Comparison of ENCODE assay signal across 1 cellular context in the genomic region with DNA sequence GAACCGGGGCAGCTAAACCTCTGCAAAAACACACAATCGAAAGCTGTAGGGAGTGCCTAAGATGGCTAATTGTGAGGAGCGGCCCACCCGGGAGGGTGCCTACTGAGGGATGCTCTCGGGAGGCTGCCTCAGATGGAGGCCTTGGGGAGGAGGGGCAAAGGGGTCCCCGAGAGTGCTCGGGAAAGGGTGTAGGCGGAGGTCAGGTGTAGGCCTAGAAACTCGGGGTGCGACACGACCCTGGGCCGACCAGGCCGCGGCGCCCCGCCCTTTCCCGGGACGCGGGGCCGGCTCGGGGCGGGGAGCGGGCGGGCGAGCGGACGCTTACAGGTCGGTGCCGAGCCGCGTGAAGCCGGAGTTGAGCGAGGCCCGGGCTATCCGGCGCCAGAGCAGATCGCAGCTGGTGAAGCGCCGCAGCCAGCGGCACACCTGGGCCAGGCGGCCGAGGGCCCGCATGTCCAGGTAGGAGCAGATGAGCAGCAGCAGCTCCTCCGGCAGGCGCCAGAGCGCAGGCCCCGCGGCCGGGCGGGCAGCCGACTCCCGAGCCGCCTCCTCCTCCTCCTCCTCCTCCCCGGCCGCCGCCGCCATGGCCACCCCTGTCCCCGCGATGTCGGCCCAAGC.
TF ChIP-seq lines count a peak whose summit lies in the region.

No MANE protein-coding gene starts in this region.

TF ChIP-seq in HepG2, 621 proteins besides CTCF, POLR2A, EP300 and RAD21 (continued from another document and continues in another):
- TF ChIP-seq CREM (IDR thresholded peaks at IDR 0.05) (no peak), CREM (CRISPR knock-in tag; IDR thresholded peaks at IDR 0.05) (no peak), SNRNP70 (IDR thresholded peaks at IDR 0.05; ENCODE audit: low read depth, low read length) (no peak), ZNF333 (CRISPR knock-in tag; IDR thresholded peaks at IDR 0.05; ENCODE audit: borderline replicate concordance) (peak; percentile 36; the same call in 1 of the 2 replicates), PRDM10 (CRISPR knock-in tag; IDR thresholded peaks at IDR 0.05; ENCODE audit: low read depth) (0 out of 2 replicates have a peak, but pooled peaks have one; percentile 26), ZNF326 (CRISPR knock-in tag; IDR thresholded peaks at IDR 0.05; ENCODE audit: borderline replicate concordance) (no peak), ZNF768 (CRISPR knock-in tag; IDR thresholded peaks at IDR 0.05) (peak; percentile 75; the same call in 1 of the 2 replicates), SIN3B (IDR thresholded peaks at IDR 0.05; ENCODE audit: low read length) (no peak), ZBTB40 (IDR thresholded peaks at IDR 0.05) (no peak), ZBTB40 (CRISPR knock-in tag; IDR thresholded peaks at IDR 0.05) (peak; percentile 42; the same call in 1 of the 2 replicates), GTF2F1 (IDR thresholded peaks at IDR 0.05; ENCODE audit: low read length) (no peak), KLF12 (CRISPR knock-in tag; IDR thresholded peaks at IDR 0.05; ENCODE audit: borderline replicate concordance) (peak; percentile 91), ELK4 (CRISPR knock-in tag; IDR thresholded peaks at IDR 0.05; ENCODE audit: borderline replicate concordance) (0 out of 2 replicates have a peak, but pooled peaks have one; percentile 41), XRCC5 (optimal IDR thresholded peaks at IDR 0.05; ENCODE audit: low read length) (peak; percentile 46), ZNF660 (CRISPR knock-in tag; IDR thresholded peaks at IDR 0.05; ENCODE audit: borderline replicate concordance, low read depth) (no peak), EEA1 (CRISPR knock-in tag; IDR thresholded peaks at IDR 0.05; ENCODE audit: borderline replicate concordance) (peak; percentile 67)
- TF ChIP-seq, protein P1, sequence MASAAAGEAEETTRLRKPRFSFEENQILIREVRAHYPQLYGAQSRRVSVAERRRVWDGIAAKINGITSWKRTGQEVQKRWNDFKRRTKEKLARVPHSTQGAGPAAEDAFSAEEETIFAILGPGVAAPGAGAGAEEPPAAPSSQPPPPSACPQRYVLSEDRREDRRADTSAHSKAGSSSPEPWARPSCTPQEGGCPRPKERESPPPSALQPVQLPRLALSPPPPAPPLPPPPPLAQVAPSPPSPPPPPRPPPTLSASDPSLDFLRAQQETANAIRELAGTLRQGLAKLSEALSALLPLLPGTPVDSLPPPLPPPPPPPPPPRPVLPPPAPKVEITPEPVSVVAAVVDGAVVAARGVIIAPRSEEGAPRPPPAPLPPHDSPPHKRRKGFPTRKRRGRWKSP (CRISPR knock-in tag; IDR thresholded peaks at IDR 0.05), result peak; percentile 80; the same call in 1 of the 2 replicates
- TF ChIP-seq, protein P2, sequence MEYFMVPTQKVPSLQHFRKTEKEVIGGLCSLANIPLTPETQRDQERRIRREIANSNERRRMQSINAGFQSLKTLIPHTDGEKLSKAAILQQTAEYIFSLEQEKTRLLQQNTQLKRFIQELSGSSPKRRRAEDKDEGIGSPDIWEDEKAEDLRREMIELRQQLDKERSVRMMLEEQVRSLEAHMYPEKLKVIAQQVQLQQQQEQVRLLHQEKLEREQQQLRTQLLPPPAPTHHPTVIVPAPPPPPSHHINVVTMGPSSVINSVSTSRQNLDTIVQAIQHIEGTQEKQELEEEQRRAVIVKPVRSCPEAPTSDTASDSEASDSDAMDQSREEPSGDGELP (IDR thresholded peaks at IDR 0.05; ENCODE audit: borderline replicate concordance, low read depth), result no peak
- TF ChIP-seq, protein P3, sequence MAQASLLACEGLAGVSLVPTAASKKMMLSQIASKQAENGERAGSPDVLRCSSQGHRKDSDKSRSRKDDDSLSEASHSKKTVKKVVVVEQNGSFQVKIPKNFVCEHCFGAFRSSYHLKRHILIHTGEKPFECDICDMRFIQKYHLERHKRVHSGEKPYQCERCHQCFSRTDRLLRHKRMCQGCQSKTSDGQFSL (CRISPR knock-in tag; IDR thresholded peaks at IDR 0.05), result peak; percentile 46; the same call in 1 of the 2 replicates
- TF ChIP-seq, protein P4, sequence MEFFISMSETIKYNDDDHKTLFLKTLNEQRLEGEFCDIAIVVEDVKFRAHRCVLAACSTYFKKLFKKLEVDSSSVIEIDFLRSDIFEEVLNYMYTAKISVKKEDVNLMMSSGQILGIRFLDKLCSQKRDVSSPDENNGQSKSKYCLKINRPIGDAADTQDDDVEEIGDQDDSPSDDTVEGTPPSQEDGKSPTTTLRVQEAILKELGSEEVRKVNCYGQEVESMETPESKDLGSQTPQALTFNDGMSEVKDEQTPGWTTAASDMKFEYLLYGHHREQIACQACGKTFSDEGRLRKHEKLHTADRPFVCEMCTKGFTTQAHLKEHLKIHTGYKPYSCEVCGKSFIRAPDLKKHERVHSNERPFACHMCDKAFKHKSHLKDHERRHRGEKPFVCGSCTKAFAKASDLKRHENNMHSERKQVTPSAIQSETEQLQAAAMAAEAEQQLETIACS (CRISPR knock-in tag; IDR thresholded peaks at IDR 0.05), result 0 out of 2 replicates have a peak, but pooled peaks have one; percentile 36
- TF ChIP-seq, protein P5, sequence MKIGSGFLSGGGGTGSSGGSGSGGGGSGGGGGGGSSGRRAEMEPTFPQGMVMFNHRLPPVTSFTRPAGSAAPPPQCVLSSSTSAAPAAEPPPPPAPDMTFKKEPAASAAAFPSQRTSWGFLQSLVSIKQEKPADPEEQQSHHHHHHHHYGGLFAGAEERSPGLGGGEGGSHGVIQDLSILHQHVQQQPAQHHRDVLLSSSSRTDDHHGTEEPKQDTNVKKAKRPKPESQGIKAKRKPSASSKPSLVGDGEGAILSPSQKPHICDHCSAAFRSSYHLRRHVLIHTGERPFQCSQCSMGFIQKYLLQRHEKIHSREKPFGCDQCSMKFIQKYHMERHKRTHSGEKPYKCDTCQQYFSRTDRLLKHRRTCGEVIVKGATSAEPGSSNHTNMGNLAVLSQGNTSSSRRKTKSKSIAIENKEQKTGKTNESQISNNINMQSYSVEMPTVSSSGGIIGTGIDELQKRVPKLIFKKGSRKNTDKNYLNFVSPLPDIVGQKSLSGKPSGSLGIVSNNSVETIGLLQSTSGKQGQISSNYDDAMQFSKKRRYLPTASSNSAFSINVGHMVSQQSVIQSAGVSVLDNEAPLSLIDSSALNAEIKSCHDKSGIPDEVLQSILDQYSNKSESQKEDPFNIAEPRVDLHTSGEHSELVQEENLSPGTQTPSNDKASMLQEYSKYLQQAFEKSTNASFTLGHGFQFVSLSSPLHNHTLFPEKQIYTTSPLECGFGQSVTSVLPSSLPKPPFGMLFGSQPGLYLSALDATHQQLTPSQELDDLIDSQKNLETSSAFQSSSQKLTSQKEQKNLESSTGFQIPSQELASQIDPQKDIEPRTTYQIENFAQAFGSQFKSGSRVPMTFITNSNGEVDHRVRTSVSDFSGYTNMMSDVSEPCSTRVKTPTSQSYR (CRISPR knock-in tag; IDR thresholded peaks at IDR 0.05; ENCODE audit: borderline replicate concordance), result peak; percentile 39; the same call in 1 of the 2 replicates
- TF ChIP-seq, protein P6, sequence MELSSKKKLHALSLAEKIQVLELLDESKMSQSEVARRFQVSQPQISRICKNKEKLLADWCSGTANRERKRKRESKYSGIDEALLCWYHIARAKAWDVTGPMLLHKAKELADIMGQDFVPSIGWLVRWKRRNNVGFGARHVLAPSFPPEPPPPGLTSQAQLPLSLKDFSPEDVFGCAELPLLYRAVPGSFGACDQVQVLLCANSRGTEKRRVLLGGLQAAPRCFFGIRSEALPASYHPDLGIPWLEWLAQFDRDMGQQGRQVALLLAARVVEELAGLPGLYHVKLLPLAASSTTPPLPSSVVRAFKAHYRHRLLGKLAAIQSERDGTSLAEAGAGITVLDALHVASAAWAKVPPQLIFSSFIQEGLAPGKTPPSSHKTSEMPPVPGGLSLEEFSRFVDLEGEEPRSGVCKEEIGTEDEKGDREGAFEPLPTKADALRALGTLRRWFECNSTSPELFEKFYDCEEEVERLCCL (CRISPR knock-in tag; IDR thresholded peaks at IDR 0.05; ENCODE audit: borderline replicate concordance), result no peak
- TF ChIP-seq, protein P7, sequence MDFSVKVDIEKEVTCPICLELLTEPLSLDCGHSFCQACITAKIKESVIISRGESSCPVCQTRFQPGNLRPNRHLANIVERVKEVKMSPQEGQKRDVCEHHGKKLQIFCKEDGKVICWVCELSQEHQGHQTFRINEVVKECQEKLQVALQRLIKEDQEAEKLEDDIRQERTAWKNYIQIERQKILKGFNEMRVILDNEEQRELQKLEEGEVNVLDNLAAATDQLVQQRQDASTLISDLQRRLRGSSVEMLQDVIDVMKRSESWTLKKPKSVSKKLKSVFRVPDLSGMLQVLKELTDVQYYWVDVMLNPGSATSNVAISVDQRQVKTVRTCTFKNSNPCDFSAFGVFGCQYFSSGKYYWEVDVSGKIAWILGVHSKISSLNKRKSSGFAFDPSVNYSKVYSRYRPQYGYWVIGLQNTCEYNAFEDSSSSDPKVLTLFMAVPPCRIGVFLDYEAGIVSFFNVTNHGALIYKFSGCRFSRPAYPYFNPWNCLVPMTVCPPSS (IDR thresholded peaks at IDR 0.05), result no peak
